Comparison of ENCODE assay signal across 19 cellular contexts in genomic region chr1:245067257-245067656, GRCh38.
"Had no signal": no experiment of that assay in that cellular context is flagged by ENCODE, and none has a peak within 500 bp of the region (broad histone marks: within the 10 kb centered on the region; RNA-seq: fewer than 3 reads in every experiment).

No MANE protein-coding gene starts in this region.

- H3K4me1 ChIP-seq: left ventricle myocardium inferior, right atrium auricular region, transverse colon had no signal

- H3K4me2 ChIP-seq: hepatocyte had no signal

- H3K27me3 ChIP-seq: dorsolateral prefrontal cortex, hepatocyte, right atrium auricular region, transverse colon had no signal

- H3K9me3 ChIP-seq: right atrium auricular region, transverse colon had no signal

- ATAC-seq: activated T-helper 17 cell treated with anti-CD3 and anti-CD28 coated beads, Interleukin-2, amount 50 U/mL, for 72 hours had no signal

- H3K4me3 ChIP-seq: dorsolateral prefrontal cortex, hepatocyte, left ventricle myocardium inferior, right atrium auricular region, skin epidermis, transverse colon had no signal

- DNase-seq: activated CD4-positive, alpha-beta T cell treated with anti-CD3 and anti-CD28 coated beads for 1 hour; activated CD4-positive, alpha-beta T cell treated with anti-CD3 and anti-CD28 coated beads, Interleukin-2, amount 50 U/mL, for 48 hours; activated naive CD4-positive, alpha-beta T cell treated with Interleukin-2 at 50 U/mL for 16 hours; aorta; dorsolateral prefrontal cortex; endodermal cell; left ventricle myocardium inferior; mesenchymal stem cell; nucleus accumbens; stimulated activated CD4-positive, alpha-beta T cell treated with anti-CD3 and anti-CD28 coated beads, Interleukin-15, amount 100 ng/mL, for 24 hours; stimulated activated CD4-positive, alpha-beta T cell treated with anti-CD3 and anti-CD28 coated beads, Interleukin-4, amount 100 ng/mL, for 1 hour; stimulated activated naive CD4-positive, alpha-beta T cell; substantia nigra; T1000; transverse colon had no signal

- H3K27ac ChIP-seq: dorsolateral prefrontal cortex, hepatocyte, left ventricle myocardium inferior, right atrium auricular region, skin epidermis, transverse colon had no signal

- H3K79me2 ChIP-seq: hepatocyte had no signal

- H2AFZ ChIP-seq: hepatocyte had no signal

- H3K36me3 ChIP-seq: right atrium auricular region, transverse colon had no signal
